8 cellular contexts compared by ENCODE assay signal in the genomic region with DNA sequence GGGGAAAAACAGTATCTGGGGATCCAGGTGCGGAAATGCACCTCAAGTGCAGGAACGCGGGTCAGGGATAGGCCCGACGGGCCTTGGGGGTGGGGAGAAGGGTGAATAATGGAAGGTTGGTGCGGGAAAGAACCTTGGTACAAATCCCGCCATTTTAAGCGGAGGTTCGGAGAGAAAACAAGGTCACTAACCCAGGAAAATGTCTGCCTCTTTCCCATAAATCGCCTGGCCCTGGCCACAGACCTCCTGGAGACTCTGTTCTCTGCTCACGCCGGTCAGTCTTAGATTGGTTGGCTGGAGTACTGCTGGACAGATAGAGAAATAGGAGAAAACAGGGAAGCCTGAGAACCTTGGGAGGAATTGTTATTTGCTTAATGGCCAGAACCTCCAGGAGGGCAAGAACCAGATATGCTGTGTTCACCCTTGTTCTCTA. TPM values are rescaled to one million over a fixed set of nuclear protein-coding genes. Genes with fewer than 3 reads are reported as not detected.
DNase-seq lines count a peak whose midpoint lies in the region; ATAC-seq and TF ChIP-seq lines count a peak whose summit lies in the region.

No MANE protein-coding gene starts in this region.

- no peaks in the 10 kb centered on the region for H3K27me3 Mint-ChIP-seq in CD8-positive, alpha-beta T cell (ENCODE audit: low read depth)

- peak overlapping the region; percentile 95 for H3K27ac Mint-ChIP-seq in CD8-positive, alpha-beta T cell

- H3K79me1 ChIP-seq in mesenchymal stem cell (replicated peaks; ENCODE audit: low read length, poor library complexity, severe bottlenecking), result peaks cover 6% of the 10 kb centered on the region

- peak overlapping the region; percentile 45 to 92 for H3K4ac ChIP-seq in mesenchymal stem cell (ENCODE audit: low read depth in 1 of 2, low read length in 2 of 2)

- peaks cover 6% of the 10 kb centered on the region for H3K36me3 Mint-ChIP-seq in CD8-positive, alpha-beta T cell

- TF ChIP-seq CTCF in CD8-positive, alpha-beta T cell (IDR thresholded peaks at IDR 0.05), result no peak
- TF ChIP-seq CTCF in uterus (IDR thresholded peaks at IDR 0.05), result no peak

- intact Hi-C loops in CD8-positive, alpha-beta T cell (cut with DNase I, micrococcal nuclease), result loop anchor here (5.0 to 10.0 kb wide), 6 partner anchors 99 to 1959 kb away; partner anchors contain the start of genes LAP3 (in 1 of the 2), MED28 (in 1 of the 2), QDPR (in 1 of the 2) and TAPT1 (in 1 of the 2)
- intact Hi-C loops in uterus (cut with DNase I; ENCODE audit: low total_unique reads), result no loop called here

- H3K23ac ChIP-seq in mesenchymal stem cell (ENCODE audit: low read length in 2 of 2), result peak overlapping the region in 1 of 2 experiments; percentile 21

- H3K18ac ChIP-seq in mesenchymal stem cell (ENCODE audit: low read depth in 1 of 2, low read length in 2 of 2), result peak overlapping the region; percentile 86 to 93

- no peaks in the 10 kb centered on the region for H3K36me3 ChIP-seq in CD8-positive, alpha-beta T cell (ENCODE audit: insufficient read depth, low read length)
- no peaks in the 10 kb centered on the region for H3K36me3 ChIP-seq in mesenchymal stem cell (ENCODE audit: control insufficient read depth in 1 of 2, insufficient read depth in 2 of 2, low read depth in 1 of 2, low read length in 2 of 2)
- no peaks in the 10 kb centered on the region for H3K36me3 ChIP-seq in uterus

- peak overlapping the region; percentile 85 for H3K4me3 ChIP-seq in CD8-positive, alpha-beta T cell (ENCODE audit: low read depth, low read length)
- H3K4me3 ChIP-seq in mesenchymal stem cell (ENCODE audit: insufficient read depth in 1 of 2, low read depth in 1 of 2, low read length in 2 of 2) (peak overlapping the region; percentile 49 to 86), uterus (peak overlapping the region; percentile 49 to 84)

- H3K4me1 ChIP-seq in CD8-positive, alpha-beta T cell (ENCODE audit: insufficient read depth, low read length), result peaks cover 45% of the 10 kb centered on the region
- H3K4me1 ChIP-seq in mesenchymal stem cell (ENCODE audit: control insufficient read depth, insufficient read depth, low read depth, low read length), result peaks cover 5% of the 10 kb centered on the region
- no peaks in the 10 kb centered on the region for H3K4me1 ChIP-seq in uterus

- H3K14ac ChIP-seq in mesenchymal stem cell (ENCODE audit: low read length in 2 of 2), result no peak overlapping the region

- H3K4me3 Mint-ChIP-seq in CD8-positive, alpha-beta T cell, result peak overlapping the region; percentile 92

- CTCF ChIA-PET in CD8-positive, alpha-beta T cell (lab: Charles Lee), result interaction anchor here (1.0 to 1.4 kb wide), 3 partner anchors 8 to 25 kb away, joined by 3 to 4 read pairs (median 4); partner anchors contain the start of gene FAM200B

- H4K91ac ChIP-seq in mesenchymal stem cell (ENCODE audit: low read length), result peak overlapping the region; percentile 77

- no peak for TF ChIP-seq POLR2A in uterus (IDR thresholded peaks at IDR 0.05)

- POLR2A ChIA-PET in CD8-positive, alpha-beta T cell (lab: Charles Lee), result interaction anchor here (0.6 to 2.8 kb wide), 10 partner anchors 8 to 655 kb away, joined by 3 to 23 read pairs (median 5); partner anchors contain the start of gene FAM200B

- H2AFZ ChIP-seq in mesenchymal stem cell (ENCODE audit: low read depth, low read length), result no peak overlapping the region

- peak overlapping the region; percentile 92 for H3K27ac ChIP-seq in CD8-positive, alpha-beta T cell (ENCODE audit: low read depth, low read length)
- peak overlapping the region; percentile 100 for H3K27ac ChIP-seq in caudate nucleus (ENCODE audit: low read depth, low read length)
- H3K27ac ChIP-seq in mesenchymal stem cell (ENCODE audit: low read length, poor library complexity, severe bottlenecking), result peak overlapping the region; percentile 8
- peak overlapping the region; percentile 95 to 100 for H3K27ac ChIP-seq in uterus

- H2BK120ac ChIP-seq in mesenchymal stem cell (ENCODE audit: low read depth, low read length), result peak overlapping the region; percentile 22

- H2BK5ac ChIP-seq in mesenchymal stem cell (ENCODE audit: low read depth, low read length, poor library complexity, severe bottlenecking), result no peak overlapping the region

- H4K8ac ChIP-seq in mesenchymal stem cell (ENCODE audit: low read length), result peak overlapping the region; percentile 96

- DNase-seq in CD8-positive, alpha-beta T cell, result no peak
- DNase-seq in NCI-H1105 treated with DMSO at 0.1 percent for 48 hours (lab: John Stamatoyannopoulos, UW), result peak; percentile 55
- DNase-seq in caudate nucleus (lab: John Stamatoyannopoulos, UW), result peak in 15 of 61 donors; percentile 10 to 77 (median 50)
- no peak for DNase-seq in mesenchymal stem cell
- peak in 1 of 2 donors; percentile 25 for DNase-seq in uterus
- DNase-seq in COR-L47 (lab: John Stamatoyannopoulos, UW), result no peak
- DNase-seq in HUDEP-2 (lab: John Stamatoyannopoulos, UW; ENCODE audit: unreplicated experiment in 76 of 76), result no peak
- DNase-seq in central memory CD4-positive, alpha-beta T cell, result no peak

- H3K9ac ChIP-seq in mesenchymal stem cell (ENCODE audit: low read length), result peak overlapping the region; percentile 98

- H3K9me3 Mint-ChIP-seq in CD8-positive, alpha-beta T cell, result no peaks in the 10 kb centered on the region

- no peak for ATAC-seq in CD8-positive, alpha-beta T cell

- H2BK15ac ChIP-seq in mesenchymal stem cell (ENCODE audit: low read depth, poor library complexity, severe bottlenecking), result peak overlapping the region; percentile 99

- no peaks in the 10 kb centered on the region for H3K27me3 ChIP-seq in CD8-positive, alpha-beta T cell (ENCODE audit: insufficient read depth, low read length)
- H3K27me3 ChIP-seq in mesenchymal stem cell (ENCODE audit: control insufficient read depth in 1 of 2, insufficient read depth in 1 of 2, low read length in 2 of 2) (no peaks in the 10 kb centered on the region), uterus (no peaks in the 10 kb centered on the region)

- peak overlapping the region; percentile 1 to 35 for H2BK12ac ChIP-seq in mesenchymal stem cell (ENCODE audit: low read length in 2 of 2)

- WGBS in mesenchymal stem cell, result 67% methylated on average over 12 of the region's 12 CpGs

- peak overlapping the region; percentile 65 for H2AK5ac ChIP-seq in mesenchymal stem cell (ENCODE audit: low read length, severe bottlenecking)

- no peaks in the 10 kb centered on the region for H3K9me3 ChIP-seq in CD8-positive, alpha-beta T cell (ENCODE audit: low read length)
- H3K9me3 ChIP-seq in mesenchymal stem cell (ENCODE audit: control insufficient read depth, low read length) (no peaks in the 10 kb centered on the region), uterus (no peaks in the 10 kb centered on the region)

- H3K4me2 ChIP-seq in mesenchymal stem cell (ENCODE audit: low read length, poor library complexity, severe bottlenecking), result peak overlapping the region; percentile 72

- H3K4me1 Mint-ChIP-seq in CD8-positive, alpha-beta T cell (ENCODE audit: low read depth), result peaks cover 41% of the 10 kb centered on the region

RNA-seq across cellular contexts. Expression of gene FBXL5, which starts 0.9 kb away (rescaled TPM):
- total RNA-seq in CD8-positive, alpha-beta T cell, result 10 to 100 TPM; 60.4 to 61.7 TPM
- polyA plus RNA-seq in mesenchymal stem cell (2013, experiment 1 of 2), result 31.5 TPM
- polyA plus RNA-seq in mesenchymal stem cell (2013, experiment 2 of 2), result 32.3 TPM
- total RNA-seq in uterus, result 100 to 1,000 TPM in 3 of 4 donors, 10 to 100 TPM in 1; 69.7 to 261 (median 136) TPM

RNA-seq across cellular contexts. Expression of gene FAM200B, which starts 25.6 kb away (rescaled TPM):
- 10 to 100 TPM; 14.8 to 17.1 TPM for total RNA-seq in CD8-positive, alpha-beta T cell
- 71.6 TPM for polyA plus RNA-seq in mesenchymal stem cell (2013, experiment 1 of 2)
- polyA plus RNA-seq in mesenchymal stem cell (2013, experiment 2 of 2), result 72.1 TPM
- total RNA-seq in uterus, result 100 to 1,000 TPM in 1 of 4 donors, 10 to 100 TPM in 3; 41.7 to 104 (median 54.8) TPM

RNA-seq across cellular contexts. Expression of gene BST1, which starts 46.8 kb away (rescaled TPM):
- under 1 TPM; 0.43 to 0.47 TPM for total RNA-seq in CD8-positive, alpha-beta T cell
- 0.22 TPM for polyA plus RNA-seq in mesenchymal stem cell (2013, experiment 1 of 2)
- 0.37 TPM for polyA plus RNA-seq in mesenchymal stem cell (2013, experiment 2 of 2)
- 10 to 100 TPM in 1 of 4 donors, 1 to 10 TPM in 2, not detected in 1; 1.5 to 11.4 (median 7.7) TPM for total RNA-seq in uterus

Comparison
In these comparisons a context has a peak if more than half of its experiments do, and no peak if none do; other contexts are left out.
1. H3K27ac ChIP-seq: peak in every context shown above with its lines; median percentile 100 in caudate nucleus; 98 in uterus; 92 in CD8-positive, alpha-beta T cell; 8 in mesenchymal stem cell.